In the genomic region with DNA sequence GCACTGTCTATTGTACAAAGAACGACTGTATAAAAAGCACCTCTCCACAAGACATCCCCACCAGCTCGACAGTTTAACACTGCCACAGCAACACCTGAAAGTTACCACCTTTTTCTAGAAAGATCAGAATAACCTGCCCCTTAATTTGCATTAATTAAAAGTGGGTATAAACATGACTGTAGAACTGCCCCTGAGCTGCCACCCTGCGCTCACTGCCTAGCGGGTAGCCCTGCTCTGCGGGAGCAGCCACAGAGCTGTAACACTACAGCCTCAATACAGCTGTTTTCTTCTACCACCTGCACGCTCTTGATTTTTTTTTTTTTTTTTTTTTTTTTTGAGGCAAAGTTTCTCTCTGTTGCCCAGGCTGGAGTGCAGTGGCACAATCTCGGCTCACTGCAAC, we compare ENCODE assay signal across 22 cellular contexts.
DNase-seq lines count a peak whose midpoint lies in the region; ATAC-seq, FAIRE-seq and TF ChIP-seq lines count a peak whose summit lies in the region.
"Had no signal": no experiment of that assay in that cellular context is flagged by ENCODE, and none has a peak within 500 bp of the region (broad histone marks: within the 10 kb centered on the region; RNA-seq: fewer than 3 reads in every experiment).

No MANE protein-coding gene starts in this region.

- intact Hi-C loops in GM12878 (cut with micrococcal nuclease; ENCODE audit: unreplicated experiment): no loop called here

- FAIRE-seq in GM12878 (lab: Jason Lieb, UNC): no peak
- FAIRE-seq: A204.1, GM12892, HTR-8/SVneo, K562 had no signal

- no peak overlapping the region for H3K9ac ChIP-seq in MM.1S (ENCODE audit: low read length)
- H3K9ac ChIP-seq in GM12878 (ENCODE audit: control insufficient read depth, insufficient read depth, low read length): no peak overlapping the region

- H3K27ac ChIP-seq in MM.1S (ENCODE audit: low read length) (peak overlapping the region; percentile 67; the same call in 1 of the 2 replicates), GM12878 (ENCODE audit: control insufficient read depth, insufficient read depth) (no peak overlapping the region)

- H3K4me1 ChIP-seq in MM.1S (ENCODE audit: low read length) (peaks cover 51% of the 10 kb centered on the region), GM12878 (ENCODE audit: control insufficient read depth, insufficient read depth, low read length) (no peaks in the 10 kb centered on the region)
- H3K4me1 ChIP-seq: BE2C had no signal

- 42% methylated on average over 6 of the region's 7 CpGs for WGBS in GM12878 (ENCODE audit: insufficient coverage, insufficient replicate concordance, low lambda C conversion rate, missing lambda C conversion rate)

- in situ Hi-C loops in GM12878 (cut with MboI): no loop called here

- H3K27me3 ChIP-seq in MM.1S (replicated peaks; ENCODE audit: insufficient read depth, low read length) (no peaks in the 10 kb centered on the region), GM12878 (replicated peaks in 1 of 2; ENCODE audit: control insufficient read depth in 2 of 2, insufficient read depth in 2 of 2, low read length in 1 of 2) (no peaks in the 10 kb centered on the region)
- H3K27me3 ChIP-seq: BE2C had no signal

- H3K79me2 ChIP-seq in MM.1S (ENCODE audit: low read length) (peaks cover 81% of the 10 kb centered on the region), GM12878 (ENCODE audit: control insufficient read depth, insufficient read depth, low read length) (no peaks in the 10 kb centered on the region)

- TF ChIP-seq CTCF in MM.1S (IDR thresholded peaks at IDR 0.05; ENCODE audit: low read length) (no peak), GM12878 (IDR thresholded peaks at IDR 0.05 in 2 of 3, conservative IDR thresholded peaks at IDR 0.05 in 1 of 3; ENCODE audit: control insufficient read depth in 2 of 3, extremely low read depth in 1 of 3, insufficient read depth in 1 of 3, low read depth in 3 of 3, low read length in 3 of 3) (no peak)

- POLR2A ChIA-PET in GM12878 (lab: Charles Lee): interaction anchor here (0.6 to 0.7 kb wide), 3 partner anchors 40 to 661 kb away, joined by 3 to 8 read pairs (median 3); no protein-coding TSS in a partner anchor

- H3K4me2 ChIP-seq in MM.1S (ENCODE audit: low read depth, low read length) (peak overlapping the region; percentile 62; the same call in 1 of the 2 replicates), GM12878 (ENCODE audit: control insufficient read depth, insufficient read depth) (no peak overlapping the region)
- H3K4me2 ChIP-seq: GM23338 had no signal

- BruUV-seq in GM12878 (replicated peaks; lab: Mats Ljungman, UMichigan): no TSS peak

- RAD21 ChIA-PET in GM12878 (lab: Charles Lee; ENCODE audit: unreplicated experiment): interaction anchor here (0.7 to 4.5 kb wide), 6 partner anchors 10 to 80 kb away, joined by 3 to 20 read pairs (median 4); no protein-coding TSS in a partner anchor

- peaks cover 16% of the 10 kb centered on the region for H3F3A ChIP-seq in MM.1S (ENCODE audit: insufficient read depth, low read length)

- SMC1A ChIA-PET in GM12878 (lab: Charles Lee; ENCODE audit: uncharacterized antibody, unreplicated experiment): interaction anchor here (1.1 to 3.4 kb wide), 6 partner anchors 10 to 320 kb away, joined by 3 to 16 read pairs (median 4); no protein-coding TSS in a partner anchor

- no peaks in the 10 kb centered on the region for H3K36me3 ChIP-seq in MM.1S (replicated peaks; ENCODE audit: insufficient read depth, low read length)
- no peaks in the 10 kb centered on the region for H3K36me3 ChIP-seq in GM12878 (ENCODE audit: control insufficient read depth in 2 of 2, insufficient read depth in 2 of 2, low read length in 1 of 2)
- H3K36me3 ChIP-seq: BE2C had no signal

- DNase-seq in NCI-H748 (lab: John Stamatoyannopoulos, UW; ENCODE audit: unreplicated experiment) (peak; percentile 4), NCI-H748 treated with DMSO at 0.1 percent for 48 hours (lab: John Stamatoyannopoulos, UW) (no peak), MM.1S (peak; percentile 83), GM12878 (ENCODE audit: low read depth, low spot score) (no peak), GM03348 (ENCODE audit: low spot score) (no peak), SK-N-DZ (ENCODE audit: low spot score) (no peak)
- DNase-seq: ACHN; BE2C; Calu3; CD8-positive, alpha-beta T cell; DMS79 treated with DMSO at 0.1 percent for 48 hours; EL; H7; HFFc6; IMR-90 had no signal

- TF ChIP-seq POLR2A in GM12878 (IDR thresholded peaks at IDR 0.05; ENCODE audit: low read depth, low read length): no peak

- H3K4me3 ChIP-seq in MM.1S (ENCODE audit: low read length): peak overlapping the region; percentile 32; the same call in 1 of the 2 replicates
- no peak overlapping the region for H3K4me3 ChIP-seq in GM12878
- H3K4me3 ChIP-seq: GM23338, K562 had no signal

- H3K9me3 ChIP-seq in MM.1S (replicated peaks; ENCODE audit: insufficient read depth, low read length): no peaks in the 10 kb centered on the region
- H3K9me3 ChIP-seq in GM12878 (replicated peaks; ENCODE audit: control insufficient read depth, insufficient read depth, low read length): no peaks in the 10 kb centered on the region
- H3K9me3 ChIP-seq: BE2C had no signal

- CTCF ChIA-PET in GM12878 (lab: Yijun Ruan, JAX): interaction anchor here (0.6 to 1.6 kb wide), 7 partner anchors 14 to 320 kb away, joined by 3 read pairs; no protein-coding TSS in a partner anchor

- H4K20me1 ChIP-seq in MM.1S (ENCODE audit: insufficient read depth, low read length) (no peaks in the 10 kb centered on the region), GM12878 (ENCODE audit: control insufficient read depth, insufficient read depth) (no peaks in the 10 kb centered on the region)

- TF ChIP-seq RAD21 in GM12878 (IDR thresholded peaks at IDR 0.05; ENCODE audit: insufficient read depth, low read depth, low read length): no peak

- H3K9me2 ChIP-seq in MM.1S (replicated peaks; ENCODE audit: insufficient read depth, low read length): no peaks in the 10 kb centered on the region

- no peak overlapping the region for H2AFZ ChIP-seq in MM.1S (ENCODE audit: low read length)
- no peak overlapping the region for H2AFZ ChIP-seq in GM12878 (ENCODE audit: control insufficient read depth, low read depth, low read length)
- H2AFZ ChIP-seq: GM23338 had no signal

- TF ChIP-seq EP300 in GM12878 (IDR thresholded peaks at IDR 0.05; ENCODE audit: borderline replicate concordance in 1 of 2, control insufficient read depth in 1 of 2, low read depth in 2 of 2, low read length in 2 of 2): no peak

- ATAC-seq in GM12878 (peak; percentile 62), GM18502 (IDR thresholded peaks at IDR 0.05; ENCODE audit: poor library complexity, unreplicated experiment) (no peak)
- ATAC-seq: CD8-positive, alpha-beta T cell; GM23338; HCT116; K562 had no signal

TF ChIP-seq in GM12878, 131 proteins besides CTCF, POLR2A, EP300 and RAD21:
- TF ChIP-seq ZBTB33 (IDR thresholded peaks at IDR 0.05) (peak; percentile 93; the same call in 1 of the 2 replicates), BMI1 (IDR thresholded peaks at IDR 0.05; ENCODE audit: borderline replicate concordance) (no peak)
TF ChIP-seq in GM12878: peak in this region for 1.

Comparison
In these comparisons a context has a peak if more than half of its experiments do, and no peak if none do; other contexts are left out.
1. DNase-seq: peak in NCI-H748 (single experiment) and MM.1S (single experiment); none in NCI-H748 treated with DMSO at 0.1 percent for 48 hours (single experiment), GM12878 (single experiment), GM03348 (single experiment) and SK-N-DZ (single experiment).